Comparison of ENCODE assay signal across 27 cellular contexts in the genomic region with DNA sequence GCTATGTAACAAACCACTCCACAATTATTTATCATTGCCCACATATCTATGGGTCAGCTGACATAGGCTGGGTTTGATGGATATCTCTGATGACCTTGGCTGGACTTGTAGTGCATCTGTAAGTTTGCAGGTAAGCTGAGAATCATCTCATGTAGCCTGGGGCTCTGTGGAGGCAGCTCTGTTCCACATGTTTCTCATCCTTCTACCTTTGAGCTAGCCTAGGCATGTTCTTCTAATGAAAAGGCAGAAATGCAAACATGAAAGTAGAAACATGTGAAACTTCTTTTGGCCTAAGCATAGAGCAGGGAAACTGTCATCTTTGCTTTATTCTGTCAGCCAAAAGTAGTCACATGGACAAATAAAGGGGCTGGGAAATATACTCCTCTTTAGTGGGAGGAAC. TPM values are rescaled to one million over a fixed set of nuclear protein-coding genes. Genes with fewer than 3 reads are reported as not detected.
A peak's percentile ranks its signal among the peaks of the same experiment; 100 is the strongest.
DNase-seq lines count a peak whose midpoint lies in the region; ATAC-seq and TF ChIP-seq lines count a peak whose summit lies in the region.
"Had no signal": no experiment of that assay in that cellular context is flagged by ENCODE, and none has a peak within 500 bp of the region (broad histone marks: within the 10 kb centered on the region; RNA-seq: fewer than 3 reads in every experiment).

No MANE protein-coding gene starts in this region.

- ATAC-seq in GM19351 (IDR thresholded peaks at IDR 0.05; ENCODE audit: unreplicated experiment): peak; percentile 48
- ATAC-seq in foreskin keratinocyte: peak; percentile 94
- no peak for ATAC-seq in HG02763 (IDR thresholded peaks at IDR 0.05; ENCODE audit: unreplicated experiment)
- ATAC-seq: activated T-cell treated with anti-CD3 and anti-CD28 coated beads, Interleukin-2, amount 50 U/mL, for 72 hours; gastrocnemius medialis; naive thymus-derived CD4-positive, alpha-beta T cell; sciatic nerve had no signal

- H3K4me3 ChIP-seq in GM12865 (ENCODE audit: low read depth, low read length): no peak overlapping the region
- H3K4me3 ChIP-seq: dorsolateral prefrontal cortex, gastrocnemius medialis, MG63, Peyer's patch had no signal

- DNase-seq in GM12865 (ENCODE audit: low read depth) (peak; percentile 9), NCI-H1105 treated with DMSO at 0.1 percent for 48 hours (lab: John Stamatoyannopoulos, UW) (peak; percentile 5), foreskin keratinocyte (peak; percentile 91 to 95), HuH-7.5 (ENCODE audit: low spot score) (no peak), NCI-H146 (lab: John Stamatoyannopoulos, UW) (no peak), progenitor cell of endocrine pancreas (ENCODE audit: low spot score, unreplicated experiment) (no peak)
- DNase-seq: activated B cell treated with CpG ODN at 0.5 μM for 24 hours; activated naive CD4-positive, alpha-beta T cell treated with anti-CD3 and anti-CD28 coated beads, Interleukin-2, amount 10 ng/mL, durations not matched to agents 7 days and 5 days; activated T-cell treated with anti-CD3 and anti-CD28 coated beads, Interleukin-2, amount 50 U/mL, for 72 hours; dorsolateral prefrontal cortex; gastrocnemius medialis; HCEC 1CT; IMR-90; kidney glomerular epithelial cell; MG63; naive thymus-derived CD4-positive, alpha-beta T cell; NCI-H1694 treated with DMSO at 0.1 percent for 48 hours; NCI-H446; NK-92 treated with Interleukin-12 subunit alpha and Interleukin-12 subunit beta, amount 100 ng/mL, for 24 hours; Peyer's patch had no signal

- peaks cover 11% of the 10 kb centered on the region for H3K4me1 Mint-ChIP-seq in progenitor cell of endocrine pancreas (ENCODE audit: low read depth)
- H3K4me1 Mint-ChIP-seq: CD14-positive monocyte had no signal

- no peak for TF ChIP-seq CTCF in GM12865 (IDR thresholded peaks at IDR 0.05; ENCODE audit: insufficient read depth, low read depth, low read length, missing control alignments)
- TF ChIP-seq CTCF in foreskin keratinocyte (conservative IDR thresholded peaks at IDR 0.05): no peak
- no peak for TF ChIP-seq CTCF in progenitor cell of endocrine pancreas (IDR thresholded peaks at IDR 0.05; ENCODE audit: unreplicated experiment)

- no peaks in the 10 kb centered on the region for H3K27me3 ChIP-seq in foreskin keratinocyte
- H3K27me3 ChIP-seq: dorsolateral prefrontal cortex, gastrocnemius medialis, MG63, Peyer's patch had no signal

- H3K27ac Mint-ChIP-seq in progenitor cell of endocrine pancreas: no peak overlapping the region
- H3K27ac Mint-ChIP-seq: activated B cell treated with CpG ODN at 0.5 μM for 24 hours; activated naive CD4-positive, alpha-beta T cell treated with anti-CD3 and anti-CD28 coated beads, Interleukin-2, amount 10 ng/mL, durations not matched to agents 7 days and 5 days; activated T-cell treated with anti-CD3 and anti-CD28 coated beads, Interleukin-2, amount 50 U/mL, for 72 hours; T-helper 2 cell treated with Interferon-gamma antibody and Interleukin-4, amounts not matched to agents 5 μg/mL and 100 μg/mL, for 36 hours had no signal

- peaks cover 15% of the 10 kb centered on the region for H3K36me3 Mint-ChIP-seq in progenitor cell of endocrine pancreas (ENCODE audit: insufficient read depth)

- no peaks in the 10 kb centered on the region for H3K27me3 Mint-ChIP-seq in progenitor cell of endocrine pancreas
- H3K27me3 Mint-ChIP-seq: activated B cell treated with CpG ODN at 0.5 μM for 24 hours; activated naive CD4-positive, alpha-beta T cell treated with anti-CD3 and anti-CD28 coated beads, Interleukin-2, amount 10 ng/mL, durations not matched to agents 7 days and 5 days; central memory CD8-positive, alpha-beta T cell; memory B cell; naive thymus-derived CD4-positive, alpha-beta T cell had no signal

- H3K4me3 Mint-ChIP-seq in progenitor cell of endocrine pancreas (ENCODE audit: low read depth): no peak overlapping the region
- H3K4me3 Mint-ChIP-seq: activated B cell treated with CpG ODN at 0.5 μM for 24 hours; activated naive CD4-positive, alpha-beta T cell treated with anti-CD3 and anti-CD28 coated beads, Interleukin-2, amount 10 ng/mL, durations not matched to agents 7 days and 5 days; activated T-cell treated with anti-CD3 and anti-CD28 coated beads, Interleukin-2, amount 50 U/mL, for 72 hours; CD14-positive monocyte; central memory CD8-positive, alpha-beta T cell; memory B cell; naive thymus-derived CD4-positive, alpha-beta T cell; T-helper 2 cell treated with Interferon-gamma antibody and Interleukin-4, amounts not matched to agents 5 μg/mL and 100 μg/mL, for 36 hours had no signal

- H3K4me1 ChIP-seq in foreskin keratinocyte: peaks cover 29% of the 10 kb centered on the region
- H3K4me1 ChIP-seq: gastrocnemius medialis, Peyer's patch had no signal

- H3K9me3 Mint-ChIP-seq in progenitor cell of endocrine pancreas (ENCODE audit: low read depth): peaks cover 3% of the 10 kb centered on the region
- H3K9me3 Mint-ChIP-seq: activated naive CD4-positive, alpha-beta T cell treated with anti-CD3 and anti-CD28 coated beads, Interleukin-2, amount 10 ng/mL, durations not matched to agents 7 days and 5 days; activated T-cell treated with anti-CD3 and anti-CD28 coated beads, Interleukin-2, amount 50 U/mL, for 72 hours; CD14-positive monocyte; central memory CD8-positive, alpha-beta T cell; memory B cell; naive thymus-derived CD4-positive, alpha-beta T cell; T-helper 2 cell treated with Interferon-gamma antibody and Interleukin-4, amounts not matched to agents 5 μg/mL and 100 μg/mL, for 36 hours had no signal

- peak overlapping the region; percentile 69 for H3K27ac ChIP-seq in foreskin keratinocyte
- H3K27ac ChIP-seq: gastrocnemius medialis, Peyer's patch had no signal

RNA-seq across cellular contexts. Expression of gene MRPL1, which starts 18.2 kb away (rescaled TPM):
- 56.2 and 57.8 TPM in 2 replicates for total RNA-seq in foreskin keratinocyte
- 42.0 and 43.7 TPM in 2 replicates for polyA plus RNA-seq in foreskin keratinocyte
- 25.7 and 32.7 TPM in 2 replicates for total RNA-seq in progenitor cell of endocrine pancreas

Comparison
In these comparisons a context has a peak if more than half of its experiments do, and no peak if none do; other contexts are left out.
1. DNase-seq: peak in GM12865 (single experiment), NCI-H1105 treated with DMSO at 0.1 percent for 48 hours (single experiment) and foreskin keratinocyte (2 of 2); none in HuH-7.5 (single experiment), NCI-H146 (single experiment) and progenitor cell of endocrine pancreas (single experiment).